In genomic region chr1:13812456-13813397, GRCh38 we compare ENCODE assay signal across 20 cellular contexts.
A peak's percentile ranks its signal among the peaks of the same experiment; 100 is the strongest.
DNase-seq lines count a peak whose midpoint lies in the region; ATAC-seq and TF ChIP-seq lines count a peak whose summit lies in the region.
"Had no signal": no experiment of that assay in that cellular context is flagged by ENCODE, and none has a peak within 500 bp of the region (broad histone marks: within the 10 kb centered on the region; RNA-seq: fewer than 3 reads in every experiment).

No MANE protein-coding gene starts in this region.

- intact Hi-C loops in HCT116 (cut with micrococcal nuclease): loop anchor here (1.0 kb wide), 1 partner anchor 147 kb away; no protein-coding TSS in a partner anchor
- intact Hi-C loops in sciatic nerve (cut with DNase I): no loop called here

- no peak for TF ChIP-seq CTCF in HCT116 (IDR thresholded peaks at IDR 0.05 in 2 of 3, conservative IDR thresholded peaks at IDR 0.05 in 1 of 3; ENCODE audit: borderline replicate concordance in 1 of 3, insufficient read depth in 1 of 3, low read depth in 2 of 3, low read length in 2 of 3)

- H3K36me3 Mint-ChIP-seq in T-helper 17 cell (ENCODE audit: low read depth) (peaks cover 2% of the 10 kb centered on the region), immature natural killer cell (no peaks in the 10 kb centered on the region)
- H3K36me3 Mint-ChIP-seq: activated naive CD4-positive, alpha-beta T cell treated with anti-CD3 and anti-CD28 coated beads, Interleukin-2, amount 50 U/mL, for 72 hours had no signal

- no peak overlapping the region for H2AFZ ChIP-seq in HCT116 (ENCODE audit: low read depth, low read length, poor library complexity, severe bottlenecking)
- H2AFZ ChIP-seq: parathyroid adenoma had no signal

- DNase-seq in HCT116 (ENCODE audit: low read depth, low spot score): peak; percentile 13
- no peak for DNase-seq in T-helper 17 cell
- DNase-seq in immature natural killer cell: no peak
- peak; percentile 41 for DNase-seq in sciatic nerve (ENCODE audit: low spot score)
- no peak for DNase-seq in erythroblast (lab: John Stamatoyannopoulos, UW)
- DNase-seq in DMS153 treated with DMSO at 0.1 percent for 48 hours (lab: John Stamatoyannopoulos, UW; ENCODE audit: unreplicated experiment): no peak
- DNase-seq: kidney glomerular epithelial cell, NCI-H187 treated with DMSO at 0.1 percent for 48 hours, NCI-H2227 treated with DMSO at 0.1 percent for 48 hours, SIG-M5 had no signal

- no peaks in the 10 kb centered on the region for H3K27me3 ChIP-seq in HCT116 (ENCODE audit: insufficient read depth, low read length)
- H3K27me3 ChIP-seq: ascending aorta, suprapubic skin had no signal

- TF ChIP-seq RAD21 in HCT116 (IDR thresholded peaks at IDR 0.05; ENCODE audit: low read depth): no peak

- POLR2A ChIA-PET in HCT116 (lab: Charles Lee): no interaction called here

- peak overlapping the region; percentile 57 for H3K27ac Mint-ChIP-seq in T-helper 17 cell
- H3K27ac Mint-ChIP-seq in immature natural killer cell: peak overlapping the region in 4 of 6 donors; percentile 10 to 55 (median 38)
- H3K27ac Mint-ChIP-seq: activated T-cell treated with anti-CD3 and anti-CD28 coated beads, Interleukin-2, amount 50 U/mL, for 72 hours; nephron had no signal

- no peaks in the 10 kb centered on the region for H4K20me1 ChIP-seq in HCT116 (ENCODE audit: insufficient read depth)

- no peak for TF ChIP-seq POLR2A in HCT116 (IDR thresholded peaks at IDR 0.05; ENCODE audit: borderline replicate concordance, extremely low read depth, insufficient read depth, insufficient read length)
- TF ChIP-seq POLR2A in erythroblast (IDR thresholded peaks at IDR 0.05; ENCODE audit: low read length): no peak

- peaks cover 3 to 16% of the 10 kb centered on the region in 2 experiments; a peak in 2 of 4 replicates for H3K4me1 ChIP-seq in HCT116 (ENCODE audit: control insufficient read depth in 1 of 2, insufficient read depth in 2 of 2, low read length in 2 of 2)
- H3K4me1 ChIP-seq: ascending aorta, parathyroid adenoma had no signal

- H3K4me3 Mint-ChIP-seq in T-helper 17 cell: no peak overlapping the region
- no peak overlapping the region for H3K4me3 Mint-ChIP-seq in immature natural killer cell
- H3K4me3 Mint-ChIP-seq: activated T-cell treated with anti-CD3 and anti-CD28 coated beads, Interleukin-2, amount 50 U/mL, for 72 hours; nephron; T-cell had no signal

- H3K4me1 Mint-ChIP-seq in T-helper 17 cell (peaks cover 36% of the 10 kb centered on the region), immature natural killer cell (peaks cover 53 to 62% of the 10 kb centered on the region in 2 donors)
- H3K4me1 Mint-ChIP-seq: nephron had no signal

- RAD21 ChIA-PET in HCT116 (lab: Charles Lee; ENCODE audit: low non-redundant PET in 1 of 2, low total read pairs in 2 of 2, uncharacterized antibody in 2 of 2, unreplicated experiment in 2 of 2): no interaction called here

- no peak overlapping the region for H3K27ac ChIP-seq in HCT116 (ENCODE audit: low read depth, low read length)
- H3K27ac ChIP-seq: ascending aorta, KMS-11, parathyroid adenoma, suprapubic skin had no signal

- H3K27me3 Mint-ChIP-seq in T-helper 17 cell: no peaks in the 10 kb centered on the region
- H3K27me3 Mint-ChIP-seq in immature natural killer cell (ENCODE audit: low read depth in 3 of 3): peaks cover 0 to 6% (median 2%) of the 10 kb centered on the region in 3 donors
- H3K27me3 Mint-ChIP-seq: CD4-positive, alpha-beta memory T cell; T-cell had no signal

- H3K4me3 ChIP-seq in HCT116 (replicated peaks in 1 of 2; ENCODE audit: low read depth in 1 of 2, low read length in 2 of 2): 0 out of 4 replicates have a peak overlapping the region, but pooled peaks of 1 of the 2 experiments have one; percentile 20
- H3K4me3 ChIP-seq: ascending aorta, suprapubic skin had no signal

- H3K9me3 ChIP-seq in HCT116 (ENCODE audit: control insufficient read depth in 1 of 2, insufficient read depth in 1 of 2, low read depth in 1 of 2, low read length in 2 of 2): no peaks in the 10 kb centered on the region
- no peaks in the 10 kb centered on the region for H3K9me3 ChIP-seq in T-helper 17 cell (ENCODE audit: control insufficient read depth, low read length, poor library complexity, severe bottlenecking)
- H3K9me3 ChIP-seq: ascending aorta, suprapubic skin had no signal

- H3K9me3 Mint-ChIP-seq in immature natural killer cell: no peaks in the 10 kb centered on the region
- H3K9me3 Mint-ChIP-seq: activated naive CD4-positive, alpha-beta T cell treated with anti-CD3 and anti-CD28 coated beads, Interleukin-2, amount 50 U/mL, for 72 hours; activated T-cell treated with anti-CD3 and anti-CD28 coated beads, Interleukin-2, amount 50 U/mL, for 72 hours; CD4-positive, alpha-beta memory T cell; nephron; T-cell had no signal

- CTCF ChIA-PET in HCT116 (lab: Charles Lee): no interaction called here

- ATAC-seq in HCT116 (peak; percentile 36), T-helper 17 cell (no peak), sciatic nerve (no peak), HG03045 (IDR thresholded peaks at IDR 0.05; ENCODE audit: unreplicated experiment) (no peak)

- no peaks in the 10 kb centered on the region for H3K9me2 ChIP-seq in HCT116 (ENCODE audit: insufficient read depth)

- BruUV-seq in HCT116 (replicated peaks; lab: Mats Ljungman, UMichigan): no TSS peak

- H3K4me2 ChIP-seq in HCT116 (ENCODE audit: low read length): peak overlapping the region; percentile 68
- H3K4me2 ChIP-seq: KMS-11 had no signal

- H3K9ac ChIP-seq in HCT116 (ENCODE audit: low read length): no peak overlapping the region
- H3K9ac ChIP-seq: KMS-11, parathyroid adenoma had no signal

- no peaks in the 10 kb centered on the region for H3K36me3 ChIP-seq in HCT116 (ENCODE audit: control insufficient read depth in 1 of 2, insufficient read depth in 2 of 2, low read length in 2 of 2)
- H3K36me3 ChIP-seq: suprapubic skin had no signal

- no peaks in the 10 kb centered on the region for H3K79me2 ChIP-seq in HCT116 (ENCODE audit: insufficient read depth, low read length)
- H3K79me2 ChIP-seq: parathyroid adenoma had no signal

TF ChIP-seq in HCT116, 20 proteins besides CTCF, POLR2A, EP300 and RAD21 (continues in another document):
- TF ChIP-seq ZBTB33 (IDR thresholded peaks at IDR 0.05; ENCODE audit: extremely low read depth, insufficient replicate concordance, low read length) (no peak), TCF7L2 (IDR thresholded peaks at IDR 0.05; ENCODE audit: borderline replicate concordance, extremely low read depth, insufficient read depth, insufficient read length) (no peak), REST (IDR thresholded peaks at IDR 0.05; ENCODE audit: low read depth) (no peak), MAX (IDR thresholded peaks at IDR 0.05) (no peak), ZFX (IDR thresholded peaks at IDR 0.05) (no peak), ELF1 (IDR thresholded peaks at IDR 0.05; ENCODE audit: borderline replicate concordance, low read depth) (no peak), FOSL1 (IDR thresholded peaks at IDR 0.05; ENCODE audit: low read depth) (no peak), YY1 (IDR thresholded peaks at IDR 0.05; ENCODE audit: extremely low read depth, insufficient replicate concordance, low read depth, low read length) (no peak), SRF (IDR thresholded peaks at IDR 0.05; ENCODE audit: low read depth) (no peak), CEBPB (IDR thresholded peaks at IDR 0.05; ENCODE audit: low read depth) (no peak), JUND (IDR thresholded peaks at IDR 0.05) (no peak), ZNF274 (IDR thresholded peaks at IDR 0.05; ENCODE audit: low read depth, low read length) (no peak), EZH2phosphoT487 (IDR thresholded peaks at IDR 0.05; ENCODE audit: borderline replicate concordance) (no peak), EGR1 (IDR thresholded peaks at IDR 0.05; ENCODE audit: low read depth) (no peak)

Comparison
In these comparisons a context has a peak if more than half of its experiments do, and no peak if none do; other contexts are left out.
1. DNase-seq: peak in HCT116 (single experiment) and sciatic nerve (single experiment); none in T-helper 17 cell (0 of 3), immature natural killer cell (0 of 3), erythroblast (0 of 2) and DMS153 treated with DMSO at 0.1 percent for 48 hours (single experiment).